8 cellular contexts compared by ENCODE assay signal in genomic region chr5:472076-472655, GRCh38. TPM values are rescaled to one million over a fixed set of nuclear protein-coding genes. Genes with fewer than 3 reads are reported as not detected.
DNase-seq lines count a peak whose midpoint lies in the region; ATAC-seq lines count a peak whose summit lies in the region.

No MANE protein-coding gene starts in this region.

- H3K4me2 ChIP-seq in trophoblast cell (ENCODE audit: low read length), result peak overlapping the region; percentile 77

- H3K14ac ChIP-seq in trophoblast cell (ENCODE audit: low read length), result peak overlapping the region; percentile 97

- H2BK12ac ChIP-seq in trophoblast cell (ENCODE audit: low read length), result no peak overlapping the region

- DNase-seq in Ammon's horn (ENCODE audit: low spot score) (peak; percentile 12), globus pallidus (ENCODE audit: low spot score) (peak; percentile 20), trophoblast cell (peak in 1 of 2 donors; percentile 6), NCI-H1436 (lab: John Stamatoyannopoulos, UW) (no peak), superior temporal gyrus (ENCODE audit: extremely low spot score) (no peak)

- peak overlapping the region; percentile 41 for H3K9ac ChIP-seq in trophoblast cell (ENCODE audit: low read length)

- peaks cover 6% of the 10 kb centered on the region for H3K27me3 ChIP-seq in trophoblast cell (ENCODE audit: insufficient read depth, low read length)

- peak overlapping the region; percentile 83 for H3K4me3 ChIP-seq in trophoblast cell (ENCODE audit: low read depth, low read length)

- no CpG with 5 or more reads among the region's 30 CpGs for WGBS in trophoblast cell (ENCODE audit: extremely low coverage, insufficient coverage, insufficient read length)

- H3K79me2 ChIP-seq in trophoblast cell (ENCODE audit: control insufficient read depth, insufficient read depth, low read length, poor library complexity), result peaks cover 11% of the 10 kb centered on the region

- ATAC-seq in GM19025 (IDR thresholded peaks at IDR 0.05; ENCODE audit: low read depth, unreplicated experiment) (peak; percentile 1), HG03196 (IDR thresholded peaks at IDR 0.05; ENCODE audit: unreplicated experiment) (peak; percentile 11)
- peak; percentile 4 to 5 for ATAC-seq in activated CD4-positive, CD25-positive, alpha-beta regulatory T cell treated with anti-CD3 and anti-CD28 coated beads, Interleukin-2, amount 50 U/mL, for 24 hours

- H3K4ac ChIP-seq in trophoblast cell (ENCODE audit: low read depth, low read length), result peak overlapping the region; percentile 93

- peak overlapping the region; percentile 97 for H2AFZ ChIP-seq in trophoblast cell (ENCODE audit: insufficient read depth, low read length, poor library complexity)

- peak overlapping the region; percentile 97 for H4K12ac ChIP-seq in trophoblast cell (ENCODE audit: low read depth, low read length)

- peak overlapping the region; percentile 43 for H2AK5ac ChIP-seq in trophoblast cell (ENCODE audit: low read length)

- peaks cover 6 to 12% of the 10 kb centered on the region in 2 experiments for H3K36me3 ChIP-seq in trophoblast cell (ENCODE audit: control insufficient read depth in 1 of 2, insufficient read depth in 2 of 2, low read length in 2 of 2)

- no peak overlapping the region for H3K23ac ChIP-seq in trophoblast cell (ENCODE audit: low read length)

- H3K9me3 ChIP-seq in trophoblast cell (ENCODE audit: insufficient read depth, low read depth, low read length), result peaks cover 5% of the 10 kb centered on the region

- H3K18ac ChIP-seq in trophoblast cell (ENCODE audit: low read length), result peak overlapping the region; percentile 100

- peak overlapping the region; percentile 96 for H4K91ac ChIP-seq in trophoblast cell (ENCODE audit: low read depth, low read length)

- H2BK5ac ChIP-seq in trophoblast cell (ENCODE audit: low read depth, low read length, poor library complexity), result peak overlapping the region; percentile 73

- no peak overlapping the region for H3K27ac ChIP-seq in trophoblast cell (ENCODE audit: low read depth, low read length)

- peaks cover 16% of the 10 kb centered on the region for H3K79me1 ChIP-seq in trophoblast cell (ENCODE audit: low read length)

- peak overlapping the region; percentile 98 for H4K8ac ChIP-seq in trophoblast cell (ENCODE audit: low read depth, low read length)

- peak overlapping the region; percentile 86 for H2BK120ac ChIP-seq in trophoblast cell (ENCODE audit: insufficient read depth, low read length, poor library complexity)

- peaks cover 13% of the 10 kb centered on the region in 2 experiments for H3K4me1 ChIP-seq in trophoblast cell (ENCODE audit: control insufficient read depth in 1 of 2, insufficient read depth in 2 of 2, low read length in 2 of 2)

RNA-seq across cellular contexts. Expression of gene EXOC3, which starts 29.2 kb away (rescaled TPM):
- 24.0 and 24.2 TPM in 2 replicates for polyA plus RNA-seq in trophoblast cell (2013)

RNA-seq across cellular contexts. Expression of gene SLC9A3, which starts 52.1 kb away (rescaled TPM):
- 1.7 and 1.9 TPM in 2 replicates for polyA plus RNA-seq in trophoblast cell (2013)

Comparison
In these comparisons a context has a peak if more than half of its experiments do, and no peak if none do; other contexts are left out.
1. DNase-seq: peak in Ammon's horn (single experiment) and globus pallidus (single experiment); none in NCI-H1436 (single experiment) and superior temporal gyrus (single experiment).
2. Peak in every context shown above with its lines, with median percentiles within 50 percentile points of each other: ATAC-seq.